Comparison of ENCODE assay signal across 8 cellular contexts in the genomic region with DNA sequence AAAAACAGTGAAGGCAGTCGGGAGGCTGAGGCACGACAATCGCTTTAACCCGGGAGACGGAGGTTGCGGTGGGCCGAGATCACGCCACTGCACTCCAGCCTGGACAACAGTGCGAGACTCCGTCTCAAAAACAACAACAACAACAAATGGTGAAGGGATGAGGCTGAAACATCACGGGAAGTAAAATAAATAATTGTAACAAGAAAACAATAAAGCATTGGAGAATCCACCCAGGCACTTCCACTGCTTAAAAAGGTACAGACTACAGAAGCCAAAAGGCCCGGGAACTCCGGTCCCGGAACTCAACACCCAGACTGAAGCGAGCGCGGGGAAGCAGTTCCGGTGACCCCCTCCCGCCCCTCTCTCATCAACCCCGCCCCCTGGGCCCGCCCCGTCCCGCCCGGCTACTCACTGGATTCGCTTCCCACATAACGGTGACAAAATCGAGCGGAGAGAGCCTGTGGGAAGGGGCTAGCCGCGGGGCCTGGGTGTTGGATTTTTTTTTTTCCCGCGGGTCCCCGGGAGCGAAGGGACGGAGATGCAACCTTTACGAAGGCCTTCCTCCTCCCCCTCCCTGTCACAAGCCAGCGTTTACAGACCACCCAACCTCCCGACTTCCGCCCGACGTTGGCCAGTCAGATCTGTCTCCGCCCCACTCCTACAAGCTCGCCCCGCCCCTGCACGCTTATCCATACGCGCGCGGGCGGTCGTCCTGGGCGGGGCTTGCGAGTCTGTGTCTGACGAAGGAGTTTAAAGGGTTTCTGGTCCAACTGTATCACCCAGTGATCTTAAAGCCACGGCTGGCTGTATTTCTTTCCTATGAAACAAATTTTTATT. TPM values are rescaled to one million over a fixed set of nuclear protein-coding genes. Genes with fewer than 3 reads are reported as not detected.
DNase-seq lines count a peak whose midpoint lies in the region; ATAC-seq and TF ChIP-seq lines count a peak whose summit lies in the region.

A gene with protein sequence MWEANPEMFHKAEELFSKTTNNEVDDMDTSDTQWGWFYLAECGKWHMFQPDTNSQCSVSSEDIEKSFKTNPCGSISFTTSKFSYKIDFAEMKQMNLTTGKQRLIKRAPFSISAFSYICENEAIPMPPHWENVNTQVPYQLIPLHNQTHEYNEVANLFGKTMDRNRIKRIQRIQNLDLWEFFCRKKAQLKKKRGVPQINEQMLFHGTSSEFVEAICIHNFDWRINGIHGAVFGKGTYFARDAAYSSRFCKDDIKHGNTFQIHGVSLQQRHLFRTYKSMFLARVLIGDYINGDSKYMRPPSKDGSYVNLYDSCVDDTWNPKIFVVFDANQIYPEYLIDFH (minus strand): TSS at position 600 of the 837 bp plus-strand sequence. CDS start 170 bp downstream, at position 430.

- H3K27me3 ChIP-seq in DOHH2 (ENCODE audit: control insufficient read depth, low read length), result no peaks in the 10 kb centered on the region
- no peaks in the 10 kb centered on the region for H3K27me3 ChIP-seq in GM23338 (ENCODE audit: insufficient read depth)
- no peaks in the 10 kb centered on the region for H3K27me3 ChIP-seq in fibroblast of lung (ENCODE audit: control insufficient read depth, insufficient read depth, low read length)

- peak within 1 kb of the TSS; percentile 71 for H3K4me2 ChIP-seq in DOHH2 (ENCODE audit: low read length)
- H3K4me2 ChIP-seq in GM23338, result peak within 1 kb of the TSS; percentile 88
- peak within 1 kb of the TSS; percentile 89 for H3K4me2 ChIP-seq in fibroblast of lung (ENCODE audit: extremely low read depth, insufficient read depth, low read length)

- DNase-seq in GM23338 (ENCODE audit: low spot score) (peak; percentile 99), LHCN-M2 (ENCODE audit: low read depth) (peak; percentile 92), RWPE1 (ENCODE audit: low spot score) (peak; percentile 88), fibroblast of lung (ENCODE audit: low read depth in 2 of 2) (peak; percentile 96 to 97), natural killer cell (peak; percentile 96)
- DNase-seq in stimulated activated naive CD4-positive, alpha-beta T cell treated with Interleukin-2 at 50 U/mL for 16 hours (lab: John Stamatoyannopoulos, UW), result peak; percentile 97

- peak within 1 kb of the TSS; percentile 79 for H3K4me3 ChIP-seq in DOHH2 (ENCODE audit: low read length)
- H3K4me3 ChIP-seq in GM23338, result peak within 1 kb of the TSS; percentile 86
- peak within 1 kb of the TSS; percentile 39 to 92 (median 73) for H3K4me3 ChIP-seq in fibroblast of lung (replicated peaks in 1 of 4; ENCODE audit: control extremely low read depth in 1 of 4, insufficient read depth in 1 of 4, low read depth in 3 of 4, low read length in 4 of 4)

- H3K9me2 ChIP-seq in DOHH2 (replicated peaks; ENCODE audit: control insufficient read depth, low read length) (no peaks in the 10 kb centered on the region), GM23338 (ENCODE audit: insufficient read depth) (peaks cover 8% of the 10 kb centered on the region; the same call in 1 of the 2 replicates)

- CTCF ChIA-PET in RWPE1 (lab: Yijun Ruan, JAX), result interaction anchor here (0.6 kb wide), 1 partner anchor 13 kb away, joined by 3 read pairs; no protein-coding TSS in a partner anchor

- H3K36me3 Mint-ChIP-seq in GM23338 (ENCODE audit: low read depth) (no peaks in the 10 kb centered on the region; the same call in 2 of the 3 replicates), natural killer cell (no peaks in the 10 kb centered on the region)
- H3K36me3 Mint-ChIP-seq in activated T-helper 17 cell treated with anti-CD3 and anti-CD28 coated beads, Interleukin-2, amount 50 U/mL, for 72 hours (ENCODE audit: low read depth), result no peaks in the 10 kb centered on the region

- intact Hi-C loops in natural killer cell (cut with micrococcal nuclease), result loop anchor here (1.0 to 5.0 kb wide), 4 partner anchors 121 to 664 kb away; a partner anchor contains a TSS

- H3K4me1 Mint-ChIP-seq in GM23338 (peaks cover 9% of the 10 kb centered on the region), natural killer cell (peaks cover 52 to 56% of the 10 kb centered on the region in 2 donors)
- peaks cover 38% of the 10 kb centered on the region for H3K4me1 Mint-ChIP-seq in activated T-helper 17 cell treated with anti-CD3 and anti-CD28 coated beads, Interleukin-2, amount 50 U/mL, for 72 hours

- peak within 1 kb of the TSS; percentile 80 for H3K9ac ChIP-seq in fibroblast of lung (ENCODE audit: insufficient read depth, low read length)

- H3K4me3 Mint-ChIP-seq in GM23338 (peak within 1 kb of the TSS; percentile 92), natural killer cell (peak within 1 kb of the TSS; percentile 94)
- peak within 1 kb of the TSS; percentile 100 for H3K4me3 Mint-ChIP-seq in activated T-helper 17 cell treated with anti-CD3 and anti-CD28 coated beads, Interleukin-2, amount 50 U/mL, for 72 hours

- 0 out of 2 replicates have a peak, but pooled peaks cover 2% of the 10 kb centered on the region for H3K9me3 ChIP-seq in DOHH2 (ENCODE audit: control insufficient read depth, insufficient read depth, low read length)
- no peaks in the 10 kb centered on the region for H3K9me3 ChIP-seq in fibroblast of lung (ENCODE audit: control insufficient read depth, insufficient read depth, low read depth, low read length)

- H3K9me3 Mint-ChIP-seq in GM23338 (no peaks in the 10 kb centered on the region; the same call in 2 of the 3 replicates), natural killer cell (no peaks in the 10 kb centered on the region)
- no peaks in the 10 kb centered on the region for H3K9me3 Mint-ChIP-seq in activated T-helper 17 cell treated with anti-CD3 and anti-CD28 coated beads, Interleukin-2, amount 50 U/mL, for 72 hours

- POLR2A ChIA-PET in RWPE1 (lab: Yijun Ruan, JAX; ENCODE audit: low non-redundant PET), result no interaction called here

- TF ChIP-seq CTCF in DOHH2 (IDR thresholded peaks at IDR 0.05; ENCODE audit: low read depth, low read length, poor library complexity, severe bottlenecking) (no peak), GM23338 (conservative IDR thresholded peaks at IDR 0.05; ENCODE audit: low read depth in 2 of 2) (no peak), RWPE1 (conservative IDR thresholded peaks at IDR 0.05; ENCODE audit: low read depth) (no peak), fibroblast of lung (conservative IDR thresholded peaks at IDR 0.05 in 1 of 2, IDR thresholded peaks at IDR 0.05 in 1 of 2; ENCODE audit: low read depth in 1 of 2, low read length in 2 of 2) (no peak), natural killer cell (IDR thresholded peaks at IDR 0.05) (no peak)

- H3K27me3 Mint-ChIP-seq in GM23338 (ENCODE audit: insufficient read depth, low read depth, poor library complexity) (peaks cover 1% of the 10 kb centered on the region), natural killer cell (ENCODE audit: low read depth in 2 of 2) (peaks cover 6 to 8% of the 10 kb centered on the region in 2 donors)
- peaks cover 3% of the 10 kb centered on the region for H3K27me3 Mint-ChIP-seq in activated T-helper 17 cell treated with anti-CD3 and anti-CD28 coated beads, Interleukin-2, amount 50 U/mL, for 72 hours

- H3K27ac ChIP-seq in DOHH2 (ENCODE audit: low read depth, low read length), result peak within 1 kb of the TSS; percentile 61
- H3K27ac ChIP-seq in GM23338 (ENCODE audit: low read depth), result peak within 1 kb of the TSS; percentile 82; the same call in 1 of the 2 replicates
- H3K27ac ChIP-seq in RWPE1, result peak within 1 kb of the TSS; percentile 82
- peak within 1 kb of the TSS; percentile 88 for H3K27ac ChIP-seq in fibroblast of lung (ENCODE audit: insufficient read depth, low read length)

- H4K20me1 ChIP-seq in DOHH2 (ENCODE audit: control insufficient read depth, insufficient read depth, low read depth, low read length) (no peaks in the 10 kb centered on the region), GM23338 (replicated peaks; ENCODE audit: insufficient read depth) (no peaks in the 10 kb centered on the region), fibroblast of lung (ENCODE audit: control insufficient read depth, extremely low read depth, insufficient read depth, low read length) (no peaks in the 10 kb centered on the region)

- H3F3A ChIP-seq in DOHH2 (ENCODE audit: control insufficient read depth, insufficient read depth) (no peaks in the 10 kb centered on the region), GM23338 (replicated peaks; ENCODE audit: low read depth) (no peaks in the 10 kb centered on the region)

- ATAC-seq in GM23338, result peak; percentile 99
- ATAC-seq in activated T-helper 17 cell treated with anti-CD3 and anti-CD28 coated beads, Interleukin-2, amount 50 U/mL, for 72 hours (replicated peaks), result peak; percentile 95
- ATAC-seq in natural killer cell, result peak; percentile 95 to 100 (median 96)

- H3K79me2 ChIP-seq in DOHH2 (ENCODE audit: control insufficient read depth, low read length), result peaks cover 46% of the 10 kb centered on the region
- H3K79me2 ChIP-seq in GM23338 (replicated peaks; ENCODE audit: insufficient read depth), result peaks cover 46% of the 10 kb centered on the region
- H3K79me2 ChIP-seq in fibroblast of lung (ENCODE audit: control insufficient read depth, insufficient read depth, low read length), result peaks cover 2% of the 10 kb centered on the region

- H3K4me1 ChIP-seq in DOHH2 (ENCODE audit: control insufficient read depth, low read length) (peaks cover 34% of the 10 kb centered on the region), GM23338 (ENCODE audit: insufficient read depth) (peaks cover 8% of the 10 kb centered on the region; the same call in 1 of the 2 replicates), fibroblast of lung (ENCODE audit: control insufficient read depth, extremely low read depth, insufficient read depth, low read length) (no peaks in the 10 kb centered on the region)

- H2AFZ ChIP-seq in GM23338 (peak within 1 kb of the TSS; percentile 97), fibroblast of lung (ENCODE audit: low read length) (peak within 1 kb of the TSS; percentile 84)

- H3K27ac Mint-ChIP-seq in GM23338, result peak within 1 kb of the TSS; percentile 93
- peak within 1 kb of the TSS; percentile 96 for H3K27ac Mint-ChIP-seq in activated T-helper 17 cell treated with anti-CD3 and anti-CD28 coated beads, Interleukin-2, amount 50 U/mL, for 72 hours
- H3K27ac Mint-ChIP-seq in natural killer cell, result peak within 1 kb of the TSS; percentile 98 to 99

- peaks cover 2% of the 10 kb centered on the region; the same call in 1 of the 2 replicates for H3K36me3 ChIP-seq in DOHH2 (ENCODE audit: control insufficient read depth, low read length)
- no peaks in the 10 kb centered on the region for H3K36me3 ChIP-seq in GM23338 (ENCODE audit: insufficient read depth)
- H3K36me3 ChIP-seq in fibroblast of lung (ENCODE audit: control insufficient read depth, insufficient read depth, low read length), result no peaks in the 10 kb centered on the region

RNA-seq across cellular contexts. Expression of the gene that starts here (rescaled TPM):
- 10.8 and 11.5 TPM in 2 replicates for total RNA-seq in GM23338 (2014; rRNA removed; shearing (Covaris generic))
- polyA plus RNA-seq in GM23338 (2016; fragmentation: Nextera tagmentation; extraction: Ambion mirVana) (3.4 and 4.8 TPM in 2 replicates), fibroblast of lung (6.0 and 8.9 TPM in 2 replicates)
- total RNA-seq in LHCN-M2 (2014; rRNA removed) (2.6 and 3.8 TPM in 2 replicates), fibroblast of lung (5.4 and 6.6 TPM in 2 replicates), natural killer cell (10 to 100 TPM; 18.8 to 27.3 (median 24.7) TPM)
- polyA plus RNA-seq in LHCN-M2 (2012), result 3.7 TPM
- total RNA-seq in activated T-helper 17 cell treated with anti-CD3 and anti-CD28 coated beads, Interleukin-2, amount 50 U/mL, for 72 hours, result 10 to 100 TPM; 17.4 to 18.6 TPM
- 3.8 and 7.2 TPM in 2 replicates for polyA plus RNA-seq in fibroblast of lung (2012)
- polyA minus RNA-seq in fibroblast of lung (ENCODE audit: low replicate concordance), result 0.63 and 2.5 TPM in 2 replicates

Comparison
In these comparisons a context has a peak if more than half of its experiments do, and no peak if none do; other contexts are left out.
1. Peak in every context shown above with its lines: DNase-seq, ATAC-seq, H3K4me3 ChIP-seq and H3K27ac ChIP-seq.